22 cellular contexts compared by ENCODE assay signal in genomic region chr7:148327379-148327778, GRCh38.
A peak's percentile ranks its signal among the peaks of the same experiment; 100 is the strongest.
DNase-seq lines count a peak whose midpoint lies in the region; ATAC-seq, FAIRE-seq and TF ChIP-seq lines count a peak whose summit lies in the region.
"Had no signal": no experiment of that assay in that cellular context is flagged by ENCODE, and none has a peak within 500 bp of the region (broad histone marks: within the 10 kb centered on the region; RNA-seq: fewer than 3 reads in every experiment).

No MANE protein-coding gene starts in this region.

- peak in 1 of 2 experiments; percentile 23 for DNase-seq in A549 (ENCODE audit: low read depth in 1 of 2, low spot score in 1 of 2)
- DNase-seq in LoVo (ENCODE audit: low spot score): peak; percentile 83
- peak; percentile 89 for DNase-seq in epithelial cell of esophagus (ENCODE audit: low read depth)
- DNase-seq in lower lobe of right lung: no peak
- no peak for DNase-seq in retina
- DNase-seq: activated CD8-positive, alpha-beta memory T cell treated with anti-CD3 and anti-CD28 coated beads, Interleukin-2, amount 50 U/mL, for 48 hours; activated effector memory CD4-positive, alpha-beta T cell treated with Interleukin-2 at 50 U/mL for 16 hours; caudate nucleus; KBM-7; naive thymus-derived CD4-positive, alpha-beta T cell; NCI-H1092; NCI-H2171; NCI-H526 treated with DMSO at 0.1 percent for 48 hours; Right ventricle myocardium superior; stimulated activated CD4-positive, alpha-beta T cell treated with anti-CD3 and anti-CD28 coated beads, Interleukin-4, amount 100 ng/mL, for 24 hours; WERI-Rb-1 had no signal

- H3K4me3 ChIP-seq in A549 (no peak overlapping the region), epithelial cell of esophagus (ENCODE audit: low read length) (no peak overlapping the region), lower lobe of right lung (no peak overlapping the region)
- H3K4me3 ChIP-seq: skin epidermis had no signal

- TF ChIP-seq RAD21 in A549 (conservative IDR thresholded peaks at IDR 0.05 in 1 of 2, IDR thresholded peaks at IDR 0.05 in 1 of 2): no peak

- H3K4me2 ChIP-seq in A549: 0 out of 3 replicates have a peak overlapping the region, but pooled peaks have one; percentile 28

- intact Hi-C loops in lower lobe of right lung (cut with DNase I): no loop called here

- H3K4me1 ChIP-seq in A549 (0 out of 3 replicates have a peak, but pooled peaks cover 9% of the 10 kb centered on the region), lower lobe of right lung (no peaks in the 10 kb centered on the region)
- H3K4me1 ChIP-seq: parathyroid adenoma had no signal

- H3K27me3 ChIP-seq in lower lobe of right lung (ENCODE audit: low read depth): no peaks in the 10 kb centered on the region

- TF ChIP-seq EP300 in A549 (IDR thresholded peaks at IDR 0.05): no peak

- H3K27ac ChIP-seq in A549 (no peak overlapping the region), lower lobe of right lung (no peak overlapping the region)
- H3K27ac ChIP-seq: C4-2B, parathyroid adenoma, skin epidermis, WERI-Rb-1 had no signal

- H3K9me3 ChIP-seq in A549: peaks cover 4% of the 10 kb centered on the region; the same call in 2 of the 3 replicates
- H3K9me3 ChIP-seq in lower lobe of right lung: no peaks in the 10 kb centered on the region

- ATAC-seq in A549: peak; percentile 39 to 58; a peak in 3 of 6 replicates
- ATAC-seq in lower lobe of right lung: peak; percentile 29 to 77
- no peak for ATAC-seq in GM21528 (IDR thresholded peaks at IDR 0.05; ENCODE audit: low FRiP score, unreplicated experiment)
- no peak for ATAC-seq in HG03457 (IDR thresholded peaks at IDR 0.05; ENCODE audit: unreplicated experiment)
- ATAC-seq in GM19397 (IDR thresholded peaks at IDR 0.05; ENCODE audit: unreplicated experiment): no peak
- ATAC-seq: naive thymus-derived CD4-positive, alpha-beta T cell had no signal

- POLR2A ChIA-PET in A549 (lab: Yijun Ruan, JAX): no interaction called here

- no peak for FAIRE-seq in A549 (lab: Jason Lieb, UNC)

- 0% methylated on average over 1 of the region's 1 CpG for WGBS in A549 (ENCODE audit: missing lambda C conversion rate)

- no peak for TF ChIP-seq POLR2A in A549 (IDR thresholded peaks at IDR 0.05; ENCODE audit: low read length)

- TF ChIP-seq CTCF in A549 (IDR thresholded peaks at IDR 0.05): no peak
- no peak for TF ChIP-seq CTCF in epithelial cell of esophagus (IDR thresholded peaks at IDR 0.05; ENCODE audit: insufficient read depth, low read depth, low read length, missing control alignments)
- TF ChIP-seq CTCF in lower lobe of right lung (IDR thresholded peaks at IDR 0.05): no peak

- CTCF ChIA-PET in A549 (lab: Yijun Ruan, JAX): no interaction called here

- H3K36me3 ChIP-seq in lower lobe of right lung: no peaks in the 10 kb centered on the region
- H3K36me3 ChIP-seq: WERI-Rb-1 had no signal

TF ChIP-seq in A549, 52 proteins besides CTCF, POLR2A, EP300 and RAD21:
- no peak for TF ChIP-seq HOXB5 (CRISPR knock-in tag; IDR thresholded peaks at IDR 0.05)
- TF ChIP-seq FOSL2 (IDR thresholded peaks at IDR 0.05): no peak
- peak; percentile 25; the same call in 1 of the 2 replicates for TF ChIP-seq FOSL2 (CRISPR knock-in tag; IDR thresholded peaks at IDR 0.05)
- TF ChIP-seq HES2 (IDR thresholded peaks at IDR 0.05): no peak
TF ChIP-seq in A549: peak in this region for 1.

Comparison
In these comparisons a context has a peak if more than half of its experiments do, and no peak if none do; other contexts are left out.
1. ATAC-seq: peak in A549 (2 of 2) and lower lobe of right lung (2 of 2); none in GM21528 (single experiment), HG03457 (single experiment) and GM19397 (single experiment).
2. DNase-seq: peak in LoVo (single experiment) and epithelial cell of esophagus (single experiment); none in lower lobe of right lung (single experiment) and retina (single experiment).